ENCODE assay signal across 22 cellular contexts in genomic region chr5:138708761-138709160, GRCh38. TPM values are rescaled to one million over a fixed set of nuclear protein-coding genes. Genes with fewer than 3 reads are reported as not detected.
DNase-seq lines count a peak whose midpoint lies in the region; ATAC-seq and TF ChIP-seq lines count a peak whose summit lies in the region.
"Had no signal": no experiment of that assay in that cellular context is flagged by ENCODE, and none has a peak within 500 bp of the region (broad histone marks: within the 10 kb centered on the region; RNA-seq: fewer than 3 reads in every experiment).

No MANE protein-coding gene starts in this region.

- no peak overlapping the region for H3K4me3 ChIP-seq in GM23338
- no peak overlapping the region for H3K4me3 ChIP-seq in HUES64 (ENCODE audit: low read length)
- H3K4me3 ChIP-seq in endodermal cell (ENCODE audit: low read length) = no peak overlapping the region
- H3K4me3 ChIP-seq in mesendoderm (ENCODE audit: low read length) = no peak overlapping the region
- H3K4me3 ChIP-seq: MG63 had no signal

- peak overlapping the region; percentile 98 for H2AFZ ChIP-seq in GM23338

- H2AK5ac ChIP-seq in mesendoderm (ENCODE audit: low read length) = no peak overlapping the region

- H3K9me3 ChIP-seq in HUES64 (ENCODE audit: insufficient read depth, low read depth, low read length) = no peaks in the 10 kb centered on the region
- no peaks in the 10 kb centered on the region for H3K9me3 ChIP-seq in endodermal cell (ENCODE audit: control insufficient read depth, low read length)
- H3K9me3 ChIP-seq: MG63 had no signal

- no peaks in the 10 kb centered on the region for H3K36me3 ChIP-seq in GM23338 (ENCODE audit: insufficient read depth)
- H3K36me3 ChIP-seq in HUES64 (ENCODE audit: insufficient read depth, low read length) = no peaks in the 10 kb centered on the region
- no peaks in the 10 kb centered on the region for H3K36me3 ChIP-seq in endodermal cell (ENCODE audit: control insufficient read depth, insufficient read depth, low read length)
- H3K36me3 ChIP-seq in mesendoderm (ENCODE audit: control insufficient read depth, insufficient read depth, low read length) = no peaks in the 10 kb centered on the region
- H3K36me3 ChIP-seq: MG63 had no signal

- H3K79me2 ChIP-seq in GM23338 (replicated peaks; ENCODE audit: insufficient read depth) (no peaks in the 10 kb centered on the region), mesendoderm (ENCODE audit: control insufficient read depth, insufficient read depth, low read length) (no peaks in the 10 kb centered on the region)

- no peak overlapping the region for H3K23ac ChIP-seq in mesendoderm (ENCODE audit: low read length)

- 62% methylated on average over 7 of the region's 7 CpGs for WGBS in HUES64
- WGBS in endodermal cell (ENCODE audit: insufficient coverage in 1 of 2, insufficient read length in 1 of 2), 2 experiments = 68 to 81% methylated on average over 5 to 7 of the region's 7 CpGs
- WGBS in mesendoderm (ENCODE audit: extremely low coverage, insufficient coverage, low lambda C conversion rate) = no CpG with 5 or more reads among the region's 7 CpGs

- no peak overlapping the region for H3K18ac ChIP-seq in mesendoderm (ENCODE audit: low read length)

- H3K27ac Mint-ChIP-seq in GM23338 = peak overlapping the region; percentile 71
- H3K27ac Mint-ChIP-seq in endodermal cell = peak overlapping the region; percentile 45
- peak overlapping the region; percentile 18 for H3K27ac Mint-ChIP-seq in nephron progenitor cell
- H3K27ac Mint-ChIP-seq: CD8-positive, alpha-beta memory T cell; IgD-negative memory B cell had no signal

- no peaks in the 10 kb centered on the region; the same call in 1 of the 2 replicates for H3F3A ChIP-seq in GM23338 (replicated peaks; ENCODE audit: low read depth)

- peaks cover 35% of the 10 kb centered on the region for H3K4me1 ChIP-seq in GM23338 (ENCODE audit: insufficient read depth)
- H3K4me1 ChIP-seq in HUES64 (ENCODE audit: insufficient read depth, low read length) = peaks cover 28% of the 10 kb centered on the region
- no peaks in the 10 kb centered on the region for H3K4me1 ChIP-seq in endodermal cell (ENCODE audit: control insufficient read depth, insufficient read depth, low read length)
- no peaks in the 10 kb centered on the region for H3K4me1 ChIP-seq in mesendoderm (ENCODE audit: control insufficient read depth, low read depth, low read length)

- H4K8ac ChIP-seq in mesendoderm (ENCODE audit: low read depth, low read length) = no peak overlapping the region

- H3K4me2 ChIP-seq in GM23338 (peak overlapping the region; percentile 36; the same call in 1 of the 2 replicates), mesendoderm (ENCODE audit: low read length) (no peak overlapping the region)

- no peaks in the 10 kb centered on the region for H3K9me2 ChIP-seq in GM23338 (ENCODE audit: insufficient read depth)

- H3K56ac ChIP-seq in mesendoderm (ENCODE audit: low read length) = no peak overlapping the region

- H3K27ac ChIP-seq in GM23338 (ENCODE audit: low read depth) (peak overlapping the region; percentile 82; the same call in 1 of the 2 replicates), HUES64 (ENCODE audit: low read depth, low read length) (peak overlapping the region; percentile 20; the same call in 1 of the 2 replicates), endodermal cell (ENCODE audit: low read depth, low read length) (peak overlapping the region; percentile 55), mesendoderm (ENCODE audit: low read depth, low read length) (no peak overlapping the region)

- no peaks in the 10 kb centered on the region for H3K27me3 ChIP-seq in GM23338 (ENCODE audit: insufficient read depth)
- H3K27me3 ChIP-seq in HUES64 (ENCODE audit: insufficient read depth, low read length) = no peaks in the 10 kb centered on the region
- H3K27me3 ChIP-seq in endodermal cell (ENCODE audit: control insufficient read depth, insufficient read depth, low read length, poor library complexity, severe bottlenecking) = no peaks in the 10 kb centered on the region
- no peaks in the 10 kb centered on the region for H3K27me3 ChIP-seq in mesendoderm (ENCODE audit: insufficient read depth, low read length, poor library complexity)
- H3K27me3 ChIP-seq: MG63 had no signal

- no peaks in the 10 kb centered on the region for H4K20me1 ChIP-seq in GM23338 (replicated peaks; ENCODE audit: insufficient read depth)

- H3K79me1 ChIP-seq in mesendoderm (ENCODE audit: low read length) = no peaks in the 10 kb centered on the region

- H3K9me3 Mint-ChIP-seq in GM23338 (no peaks in the 10 kb centered on the region), endodermal cell (no peaks in the 10 kb centered on the region), nephron progenitor cell (no peaks in the 10 kb centered on the region)
- H3K9me3 Mint-ChIP-seq: CD8-positive, alpha-beta memory T cell; IgD-negative memory B cell had no signal

- H2BK120ac ChIP-seq in mesendoderm (ENCODE audit: low read depth, low read length) = no peak overlapping the region

- H3K4me1 Mint-ChIP-seq in GM23338 = peaks cover 26% of the 10 kb centered on the region
- peaks cover 13% of the 10 kb centered on the region for H3K4me1 Mint-ChIP-seq in endodermal cell
- H3K4me1 Mint-ChIP-seq in nephron progenitor cell = peaks cover 30% of the 10 kb centered on the region
- H3K4me1 Mint-ChIP-seq: CD8-positive, alpha-beta memory T cell had no signal

- no peak overlapping the region for H3K4ac ChIP-seq in mesendoderm (ENCODE audit: low read depth, low read length)

- H3K27me3 Mint-ChIP-seq in GM23338 (ENCODE audit: insufficient read depth, low read depth, poor library complexity) = peaks cover 4% of the 10 kb centered on the region
- H3K27me3 Mint-ChIP-seq in endodermal cell (ENCODE audit: insufficient read depth) = no peaks in the 10 kb centered on the region
- peaks cover 4% of the 10 kb centered on the region for H3K27me3 Mint-ChIP-seq in nephron progenitor cell (ENCODE audit: low read depth, poor library complexity)

- no peak overlapping the region for H2BK15ac ChIP-seq in mesendoderm (replicated peaks; ENCODE audit: low read depth)

- DNase-seq in GM23338 (ENCODE audit: low spot score) (no peak), endodermal cell (no peak), nephron progenitor cell (no peak), Right ventricle myocardium inferior (ENCODE audit: missing footprints) (no peak), middle frontal gyrus (ENCODE audit: extremely low spot score, low spot score) (no peak), mesendoderm (no peak)
- DNase-seq: ACHN; C1 segment of cervical spinal cord; CD8-positive, alpha-beta memory T cell; DMS79 treated with DMSO at 0.1 percent for 48 hours; Kasumi-1; MG63; NCI-H1048; NCI-H1436; NCI-H1930; NCI-H2171 treated with DMSO at 0.1 percent for 48 hours; NCI-H748 treated with DMSO at 0.1 percent for 48 hours; NK-92 treated with Interleukin-12 subunit alpha and Interleukin-12 subunit beta, amount 100 ng/mL, for 24 hours; Right ventricle myocardium superior had no signal

- no peak overlapping the region for H2BK5ac ChIP-seq in mesendoderm (ENCODE audit: low read length)

- TF ChIP-seq CTCF in GM23338 (conservative IDR thresholded peaks at IDR 0.05; ENCODE audit: low read depth in 2 of 2) (no peak), endodermal cell (conservative IDR thresholded peaks at IDR 0.05) (no peak), nephron progenitor cell (IDR thresholded peaks at IDR 0.05) (no peak)

- ATAC-seq in GM23338 (peak; percentile 43), Right ventricle myocardium inferior (no peak), HG03175 (IDR thresholded peaks at IDR 0.05; ENCODE audit: unreplicated experiment) (no peak)

- H3K4me3 Mint-ChIP-seq in GM23338 = no peak overlapping the region
- no peak overlapping the region for H3K4me3 Mint-ChIP-seq in endodermal cell
- peak overlapping the region; percentile 22 for H3K4me3 Mint-ChIP-seq in nephron progenitor cell
- H3K4me3 Mint-ChIP-seq: CD8-positive, alpha-beta memory T cell had no signal

- H3K36me3 Mint-ChIP-seq in GM23338 (ENCODE audit: low read depth) (no peaks in the 10 kb centered on the region), endodermal cell (ENCODE audit: low read depth) (no peaks in the 10 kb centered on the region), nephron progenitor cell (ENCODE audit: low read depth) (no peaks in the 10 kb centered on the region)
- H3K36me3 Mint-ChIP-seq: CD8-positive, alpha-beta memory T cell had no signal

- H4K5ac ChIP-seq in mesendoderm (ENCODE audit: low read length) = no peak overlapping the region

- 0 out of 2 replicates have a peak overlapping the region, but pooled peaks have one; percentile 2 for H3K9ac ChIP-seq in HUES64 (ENCODE audit: low read depth, low read length)
- no peak overlapping the region for H3K9ac ChIP-seq in endodermal cell (ENCODE audit: extremely low read depth, low read length, poor library complexity, severe bottlenecking)
- no peak overlapping the region for H3K9ac ChIP-seq in mesendoderm (ENCODE audit: low read length)

- intact Hi-C loops in Right ventricle myocardium inferior (cut with DNase I) = no loop called here

TF ChIP-seq in GM23338, 12 proteins besides CTCF, POLR2A, EP300 and RAD21 (continues in another document):
- TF ChIP-seq EZH2phosphoT487 (IDR thresholded peaks at IDR 0.05; ENCODE audit: unreplicated experiment) (no peak), CREB1 (CRISPR knock-in tag; IDR thresholded peaks at IDR 0.05; ENCODE audit: low read depth) (no peak), JUNB (IDR thresholded peaks at IDR 0.05; ENCODE audit: unreplicated experiment) (no peak), ZNF331 (CRISPR knock-in tag; IDR thresholded peaks at IDR 0.05; ENCODE audit: low read depth) (no peak), POLR2AphosphoS5 (IDR thresholded peaks at IDR 0.05; ENCODE audit: low read depth) (no peak), NANOG (IDR thresholded peaks at IDR 0.05; ENCODE audit: borderline replicate concordance) (no peak), ZNF114 (CRISPR knock-in tag; IDR thresholded peaks at IDR 0.05) (no peak)

RNA-seq across cellular contexts. Expression of gene CTNNA1, which starts 44.5 kb away (rescaled TPM):
- 292 and 348 TPM in 2 replicates for total RNA-seq in GM23338 (2014; rRNA removed; shearing (Covaris generic))
- 111 and 116 TPM in 2 replicates for polyA plus RNA-seq in GM23338 (2016; fragmentation: Nextera tagmentation; extraction: Ambion mirVana)
- polyA plus RNA-seq in HUES64 (2013, experiment 1 of 2) = 191 TPM
- polyA plus RNA-seq in HUES64 (2013, experiment 2 of 2) = 196 TPM
- total RNA-seq in endodermal cell (100 to 1,000 TPM; 298 to 305 TPM), Right ventricle myocardium inferior (322 TPM)
- polyA plus RNA-seq in endodermal cell (2013, experiment 1 of 2) = 251 TPM
- polyA plus RNA-seq in endodermal cell (2013, experiment 2 of 2) = 256 TPM
- polyA plus RNA-seq in mesendoderm (2013, experiment 1 of 2) = 144 TPM
- 148 TPM for polyA plus RNA-seq in mesendoderm (2013, experiment 2 of 2)

Comparison
In these comparisons a context has a peak if more than half of its experiments do, and no peak if none do; other contexts are left out.
1. H3K27ac Mint-ChIP-seq: peak in every context shown above with its lines; median percentile 71 in GM23338; 45 in endodermal cell; 18 in nephron progenitor cell.